ENCODE assay signal across 9 cellular contexts in genomic region chr10:115001506-115002381, GRCh38.
DNase-seq lines count a peak whose midpoint lies in the region; ATAC-seq and TF ChIP-seq lines count a peak whose summit lies in the region.
"Had no signal": no experiment of that assay in that cellular context is flagged by ENCODE, and none has a peak within 500 bp of the region (broad histone marks: within the 10 kb centered on the region; RNA-seq: fewer than 3 reads in every experiment).

No MANE protein-coding gene starts in this region.

- ATAC-seq in GM19395 (IDR thresholded peaks at IDR 0.05; ENCODE audit: unreplicated experiment) (peak; percentile 83), HG03175 (IDR thresholded peaks at IDR 0.05; ENCODE audit: unreplicated experiment) (peak; percentile 65)

- DNase-seq in astrocyte of the hippocampus (ENCODE audit: low read depth, low spot score) = peak; percentile 24
- no peak for DNase-seq in HEK293T (ENCODE audit: extremely low spot score)
- no peak for DNase-seq in A673 (ENCODE audit: low spot score)
- no peak for DNase-seq in GF-D8 (lab: John Stamatoyannopoulos, UW)
- DNase-seq in activated gamma-delta T cell (lab: John Stamatoyannopoulos, UW) = no peak

- POLR2A ChIA-PET in HEK293T (lab: Yijun Ruan, JAX) = no interaction called here
- POLR2A ChIA-PET in A673 (lab: Charles Lee; ENCODE audit: low non-redundant PET) = no interaction called here

- H3K36me3 ChIP-seq in parathyroid adenoma (ENCODE audit: control insufficient read depth, insufficient read depth, low read length) (no peaks in the 10 kb centered on the region), A673 (ENCODE audit: insufficient read depth, low read length, poor library complexity, severe bottlenecking) (no peaks in the 10 kb centered on the region)

- peak overlapping the region; percentile 65 for H2AFZ ChIP-seq in parathyroid adenoma

- H3K9ac ChIP-seq in parathyroid adenoma = no peak overlapping the region

- H3K27me3 ChIP-seq in parathyroid adenoma (ENCODE audit: control insufficient read depth, insufficient read depth, low read length) (no peaks in the 10 kb centered on the region), A673 (replicated peaks; ENCODE audit: insufficient read depth, low read depth, low read length, poor library complexity) (no peaks in the 10 kb centered on the region)

- intact Hi-C loops in A673 (cut with micrococcal nuclease; ENCODE audit: unreplicated experiment) = no loop called here

- TF ChIP-seq CTCF in parathyroid adenoma (IDR thresholded peaks at IDR 0.05) (no peak), A673 (conservative IDR thresholded peaks at IDR 0.05; ENCODE audit: low read depth, low read length) (no peak)

- H3K27ac ChIP-seq in parathyroid adenoma = peak overlapping the region; percentile 16
- H3K27ac ChIP-seq in A673 (ENCODE audit: low read depth, low read length, poor library complexity, severe bottlenecking) = no peak overlapping the region
- H3K27ac ChIP-seq: SK-N-MC had no signal

- peak overlapping the region; percentile 61 for H3K4me2 ChIP-seq in parathyroid adenoma (ENCODE audit: low read length)

- BruUV-seq in A673 (replicated peaks; lab: Mats Ljungman, UMichigan) = no TSS peak

- H3K4me3 ChIP-seq in parathyroid adenoma (ENCODE audit: low read depth, low read length) (peak overlapping the region; percentile 8), A673 (ENCODE audit: low read depth, low read length, poor library complexity, severe bottlenecking) (no peak overlapping the region)
- H3K4me3 ChIP-seq: SK-N-MC had no signal

- H3K79me2 ChIP-seq in parathyroid adenoma = no peaks in the 10 kb centered on the region

- H3K4me1 ChIP-seq in parathyroid adenoma (peaks cover 4% of the 10 kb centered on the region), A673 (ENCODE audit: insufficient read depth, low read length, poor library complexity, severe bottlenecking) (no peaks in the 10 kb centered on the region)

- CTCF ChIA-PET in HEK293T (lab: Yijun Ruan, JAX) = no interaction called here
- CTCF ChIA-PET in A673 (lab: Charles Lee) = no interaction called here

- no peaks in the 10 kb centered on the region for H3K9me3 ChIP-seq in parathyroid adenoma (ENCODE audit: control insufficient read depth, low read length)
- H3K9me3 ChIP-seq in A673 (ENCODE audit: low read depth, low read length, poor library complexity, severe bottlenecking) = no peaks in the 10 kb centered on the region

TF ChIP-seq in HEK293T, 16 proteins besides CTCF, POLR2A, EP300 and RAD21:
- TF ChIP-seq FOXM1 (IDR thresholded peaks at IDR 0.05; ENCODE audit: borderline replicate concordance) (no peak), CTBP1 (IDR thresholded peaks at IDR 0.05; ENCODE audit: borderline replicate concordance) (no peak), PKNOX1 (IDR thresholded peaks at IDR 0.05) (no peak), HDGF (IDR thresholded peaks at IDR 0.05; ENCODE audit: borderline replicate concordance) (no peak), FOXK2 (IDR thresholded peaks at IDR 0.05) (no peak), ELF4 (IDR thresholded peaks at IDR 0.05) (no peak), ZNF384 (IDR thresholded peaks at IDR 0.05) (no peak), L3MBTL2 (conservative IDR thresholded peaks at IDR 0.05) (no peak), TARDBP (IDR thresholded peaks at IDR 0.05) (no peak), ARNT (IDR thresholded peaks at IDR 0.05) (no peak), SUZ12 (IDR thresholded peaks at IDR 0.05) (no peak), NFRKB (IDR thresholded peaks at IDR 0.05) (no peak), BHLHE40 (IDR thresholded peaks at IDR 0.05; ENCODE audit: borderline replicate concordance) (no peak), LEF1 (IDR thresholded peaks at IDR 0.05; ENCODE audit: borderline replicate concordance) (no peak), SP1 (IDR thresholded peaks at IDR 0.05) (no peak), FOXA1 (IDR thresholded peaks at IDR 0.05) (no peak)
